Comparison of ENCODE assay signal across 8 cellular contexts in genomic region chr3:185586644-185586964, GRCh38. TPM values are rescaled to one million over a fixed set of nuclear protein-coding genes. Genes with fewer than 3 reads are reported as not detected.
DNase-seq lines count a peak whose midpoint lies in the region; ATAC-seq and TF ChIP-seq lines count a peak whose summit lies in the region.

No MANE protein-coding gene starts in this region.

- peak overlapping the region; percentile 82 for H3K4me2 ChIP-seq in mammary epithelial cell (ENCODE audit: insufficient read depth, low read depth, low read length)

- H3K36me3 Mint-ChIP-seq in CD8-positive, alpha-beta T cell, result peaks cover 14% of the 10 kb centered on the region

- intact Hi-C loops in CD8-positive, alpha-beta T cell (cut with DNase I, micrococcal nuclease), result loop anchor here (1.0 to 5.0 kb wide), 7 partner anchors 87 to 1546 kb away; partner anchors contain the start of genes TMEM41A (in 2 of the 2), DNAJB11 (in 1 of the 2), EIF4A2 (in 1 of the 2) and TBCCD1 (in 1 of the 2)
- intact Hi-C loops in mammary epithelial cell (cut with micrococcal nuclease) (loop anchor here (5.0 kb wide), 1 partner anchor 89 kb away; the partner anchor contains the start of gene TMEM41A), mucosa of descending colon (cut with DNase I, micrococcal nuclease) (no loop called here)

- peaks cover 31% of the 10 kb centered on the region for H3K79me2 ChIP-seq in mammary epithelial cell (ENCODE audit: insufficient read depth, low read length)

- CTCF ChIA-PET in CD8-positive, alpha-beta T cell (lab: Charles Lee), result interaction anchor here (0.5 to 3.7 kb wide), 6 partner anchors 11 to 954 kb away, joined by 3 to 17 read pairs (median 4); no protein-coding TSS in a partner anchor
- CTCF ChIA-PET in mammary epithelial cell (lab: Charles Lee; ENCODE audit: low non-redundant PET), result interaction anchor here (0.6 to 1.0 kb wide), 2 partner anchors 27 to 949 kb away, joined by 3 read pairs; no protein-coding TSS in a partner anchor

- peak; percentile 2 for ATAC-seq in CD8-positive, alpha-beta T cell
- no peak for ATAC-seq in mucosa of descending colon
- ATAC-seq in GM21717 (IDR thresholded peaks at IDR 0.05; ENCODE audit: unreplicated experiment), result no peak
- ATAC-seq in HG03139 (IDR thresholded peaks at IDR 0.05; ENCODE audit: unreplicated experiment), result no peak

- H3K4me3 Mint-ChIP-seq in CD8-positive, alpha-beta T cell, result peak overlapping the region; percentile 85

- no peaks in the 10 kb centered on the region for H3K9me3 Mint-ChIP-seq in CD8-positive, alpha-beta T cell

- no peaks in the 10 kb centered on the region for H3K9me3 ChIP-seq in CD8-positive, alpha-beta T cell (ENCODE audit: low read length)
- H3K9me3 ChIP-seq in mammary epithelial cell (replicated peaks; ENCODE audit: insufficient read depth, low read length) (no peaks in the 10 kb centered on the region), mucosa of descending colon (no peaks in the 10 kb centered on the region)

- no peak for DNase-seq in CD8-positive, alpha-beta T cell
- peak; percentile 27 for DNase-seq in LoVo (ENCODE audit: low spot score)
- no peak for DNase-seq in mammary epithelial cell
- no peak for DNase-seq in mucosa of descending colon
- DNase-seq in stimulated activated CD4-positive, alpha-beta T cell treated with anti-CD3 and anti-CD28 coated beads, Interleukin-4, amount 100 ng/mL, for 24 hours, result no peak
- DNase-seq in T1000 (lab: John Stamatoyannopoulos, UW), result no peak

- no peaks in the 10 kb centered on the region for H3K27me3 ChIP-seq in CD8-positive, alpha-beta T cell (ENCODE audit: insufficient read depth, low read length)
- no peaks in the 10 kb centered on the region for H3K27me3 ChIP-seq in mammary epithelial cell (ENCODE audit: insufficient read depth, low read length)

- peaks cover 28% of the 10 kb centered on the region for H3K4me1 ChIP-seq in CD8-positive, alpha-beta T cell (ENCODE audit: insufficient read depth, low read length)
- peaks cover 11% of the 10 kb centered on the region for H3K4me1 ChIP-seq in mammary epithelial cell (ENCODE audit: insufficient read depth, low read length)
- peaks cover 20% of the 10 kb centered on the region for H3K4me1 ChIP-seq in mucosa of descending colon (ENCODE audit: low read depth)

- dilution Hi-C loops in mammary epithelial cell (cut with HindIII; ENCODE audit: low sequenced_read_pairs), result no loop called here

- no peaks in the 10 kb centered on the region for H4K20me1 ChIP-seq in mammary epithelial cell (ENCODE audit: insufficient read depth, low read length)

- peak overlapping the region; percentile 74 for H3K4me3 ChIP-seq in CD8-positive, alpha-beta T cell (ENCODE audit: low read depth, low read length)
- H3K4me3 ChIP-seq in mammary epithelial cell (replicated peaks in 1 of 3; ENCODE audit: insufficient read depth in 1 of 3, low read depth in 2 of 3, low read length in 3 of 3) (peak overlapping the region; percentile 60 to 93 (median 82)), mucosa of descending colon (peak overlapping the region; percentile 61)

- 0% methylated on average over 7 of the region's 8 CpGs for WGBS in mammary epithelial cell (ENCODE audit: low coverage, missing lambda C conversion rate)

- POLR2A ChIA-PET in CD8-positive, alpha-beta T cell (lab: Charles Lee), result interaction anchor here (0.9 to 2.3 kb wide), 9 partner anchors 9 to 984 kb away, joined by 3 to 11 read pairs (median 7); partner anchors contain the start of genes DNAJB11, TMEM41A and TRA2B

- no peaks in the 10 kb centered on the region for H3K27me3 Mint-ChIP-seq in CD8-positive, alpha-beta T cell (ENCODE audit: low read depth)

- TSS peak; percentile 75 for BruUV-seq in mammary epithelial cell (replicated peaks; lab: Mats Ljungman, UMichigan)

- peak overlapping the region; percentile 92 for H3K27ac Mint-ChIP-seq in CD8-positive, alpha-beta T cell

- H3K27ac ChIP-seq in CD8-positive, alpha-beta T cell (ENCODE audit: low read depth, low read length), result peak overlapping the region; percentile 92
- H3K27ac ChIP-seq in mammary epithelial cell (ENCODE audit: insufficient read depth, low read depth, low read length), result peak overlapping the region; percentile 83

- no peak for TF ChIP-seq CTCF in CD8-positive, alpha-beta T cell (IDR thresholded peaks at IDR 0.05)
- TF ChIP-seq CTCF in mammary epithelial cell (conservative IDR thresholded peaks at IDR 0.05 in 1 of 2, IDR thresholded peaks at IDR 0.05 in 1 of 2; ENCODE audit: extremely low read depth in 1 of 2, insufficient read depth in 1 of 2, low read depth in 1 of 2, low read length in 2 of 2) (no peak), mucosa of descending colon (IDR thresholded peaks at IDR 0.05) (no peak)

- no peaks in the 10 kb centered on the region for H3K36me3 ChIP-seq in CD8-positive, alpha-beta T cell (ENCODE audit: insufficient read depth, low read length)
- no peaks in the 10 kb centered on the region for H3K36me3 ChIP-seq in mammary epithelial cell (ENCODE audit: insufficient read depth, low read length)
- H3K36me3 ChIP-seq in mucosa of descending colon (ENCODE audit: low read depth), result no peaks in the 10 kb centered on the region

- H3K9ac ChIP-seq in mammary epithelial cell (ENCODE audit: insufficient read depth, low read length), result peak overlapping the region; percentile 91

- in situ Hi-C loops in mammary epithelial cell (cut with MboI; ENCODE audit: low sequenced_read_pairs in 2 of 2), result no loop called here

- peak overlapping the region; percentile 80 for H2AFZ ChIP-seq in mammary epithelial cell (ENCODE audit: low read depth, low read length)

- peaks cover 36% of the 10 kb centered on the region for H3K4me1 Mint-ChIP-seq in CD8-positive, alpha-beta T cell (ENCODE audit: low read depth)

RNA-seq across cellular contexts. Expression of gene SENP2, which starts 0.5 kb away (rescaled TPM):
- total RNA-seq in CD8-positive, alpha-beta T cell, result 10 to 100 TPM; 57.0 to 69.6 TPM
- total RNA-seq in mammary epithelial cell, result 10 to 100 TPM; 27.5 to 41.7 TPM
- 7.7 TPM for polyA plus RNA-seq in mammary epithelial cell
- polyA minus RNA-seq in mammary epithelial cell, result 18.1 TPM
- total RNA-seq in mucosa of descending colon, result 10 to 100 TPM; 27.1 to 40.5 (median 28.4) TPM

RNA-seq across cellular contexts. Expression of gene LIPH, which starts 34.2 kb away (rescaled TPM):
- not detected for total RNA-seq in CD8-positive, alpha-beta T cell
- total RNA-seq in mammary epithelial cell (under 1 TPM; 0.38 to 0.50 TPM), mucosa of descending colon (100 to 1,000 TPM in 2 of 3 donors, 10 to 100 TPM in 1; 46.3 to 165 (median 122) TPM)
- 0.18 TPM for polyA plus RNA-seq in mammary epithelial cell
- polyA minus RNA-seq in mammary epithelial cell, result not detected

Comparison
In these comparisons a context has a peak if more than half of its experiments do, and no peak if none do; other contexts are left out.
1. RNA of gene LIPH, which starts 34.2 kb away (total RNA-seq): 46.3 to 165 TPM in mucosa of descending colon; 0.38 to 0.50 TPM in mammary epithelial cell and not detected in CD8-positive, alpha-beta T cell; every median in the first group is over 10 times any median in the second.
2. intact Hi-C loops: an anchor here in CD8-positive, alpha-beta T cell (1.0 to 5.0 kb wide) and mammary epithelial cell (5.0 kb wide); none called in mucosa of descending colon.
3. Peak in every context shown above with its lines, with median percentiles within 50 percentile points of each other: H3K4me3 ChIP-seq.